Comparison of ENCODE assay signal across 8 cellular contexts in genomic region chr1:225428066-225428878, GRCh38. TPM values are rescaled to one million over a fixed set of nuclear protein-coding genes. Genes with fewer than 3 reads are reported as not detected.
DNase-seq lines count a peak whose midpoint lies in the region; ATAC-seq and TF ChIP-seq lines count a peak whose summit lies in the region.

No MANE protein-coding gene starts in this region.

- peaks cover 8% of the 10 kb centered on the region for H3K79me2 ChIP-seq in parathyroid adenoma

- no peak overlapping the region for H3K9ac ChIP-seq in parathyroid adenoma

- peak; percentile 99 for DNase-seq in GM10266 (ENCODE audit: extremely low spot score)
- DNase-seq in NB4 (ENCODE audit: low read depth), result peak; percentile 94
- peak; percentile 92 for DNase-seq in SKM-1 treated with dmso at 0.1 percent for 144 hours (lab: John Stamatoyannopoulos, UW; ENCODE audit: unreplicated experiment)
- peak; percentile 94 for DNase-seq in activated naive CD8-positive, alpha-beta T cell treated with anti-CD3 and anti-CD28 coated beads, Interleukin-2, amount 10 ng/mL, durations not matched to agents 7 days and 5 days
- DNase-seq in Right ventricle myocardium inferior (ENCODE audit: missing footprints), result peak; percentile 97
- DNase-seq in tibial artery, result peak; percentile 91 to 97

- H3K27me3 ChIP-seq in parathyroid adenoma (ENCODE audit: control insufficient read depth, insufficient read depth, low read length) (no peaks in the 10 kb centered on the region), tibial artery (no peaks in the 10 kb centered on the region)

- ATAC-seq in HG02571 (IDR thresholded peaks at IDR 0.05; ENCODE audit: unreplicated experiment) (peak; percentile 91), Right ventricle myocardium inferior (peak; percentile 98)
- peak; percentile 93 for ATAC-seq in activated naive CD8-positive, alpha-beta T cell treated with anti-CD3 and anti-CD28 coated beads, Interleukin-2, amount 10 ng/mL, durations not matched to agents 7 days and 5 days (ENCODE audit: low read depth)

- H3K9me3 ChIP-seq in parathyroid adenoma (ENCODE audit: control insufficient read depth, low read length) (no peaks in the 10 kb centered on the region), tibial artery (no peaks in the 10 kb centered on the region)

- H3K27ac ChIP-seq in parathyroid adenoma, result peak overlapping the region; percentile 68
- H3K27ac ChIP-seq in tibial artery, result peak overlapping the region; percentile 92 to 96

- H3K4me1 Mint-ChIP-seq in activated naive CD8-positive, alpha-beta T cell treated with anti-CD3 and anti-CD28 coated beads, Interleukin-2, amount 10 ng/mL, durations not matched to agents 7 days and 5 days, result peaks cover 43% of the 10 kb centered on the region

- TF ChIP-seq POLR2A in NB4 (IDR thresholded peaks at IDR 0.05; ENCODE audit: extremely low read depth, insufficient read length), result peak; percentile 22

- no peaks in the 10 kb centered on the region for H3K9me3 Mint-ChIP-seq in activated naive CD8-positive, alpha-beta T cell treated with anti-CD3 and anti-CD28 coated beads, Interleukin-2, amount 10 ng/mL, durations not matched to agents 7 days and 5 days

- POLR2A ChIA-PET in activated naive CD8-positive, alpha-beta T cell treated with anti-CD3 and anti-CD28 coated beads, Interleukin-2, amount 10 ng/mL, durations not matched to agents 7 days and 5 days (lab: Charles Lee), result interaction anchor here (0.6 to 11.8 kb wide), 17 partner anchors 10 to 682 kb away, joined by 3 to 203 read pairs (median 3); partner anchors contain the start of genes H3-3A, PYCR2, SDE2 and TMEM63A

- H3K4me1 ChIP-seq in parathyroid adenoma (no peaks in the 10 kb centered on the region), tibial artery (peaks cover 0 to 53% (median 27%) of the 10 kb centered on the region in 4 donors)

- peak overlapping the region; percentile 98 for H3K4me2 ChIP-seq in parathyroid adenoma (ENCODE audit: low read length)

- no peaks in the 10 kb centered on the region for H3K36me3 ChIP-seq in parathyroid adenoma (ENCODE audit: control insufficient read depth, insufficient read depth, low read length)
- H3K36me3 ChIP-seq in tibial artery, result no peaks in the 10 kb centered on the region

- peak overlapping the region; percentile 91 for H2AFZ ChIP-seq in parathyroid adenoma

- H3K36me3 Mint-ChIP-seq in activated naive CD8-positive, alpha-beta T cell treated with anti-CD3 and anti-CD28 coated beads, Interleukin-2, amount 10 ng/mL, durations not matched to agents 7 days and 5 days, result peaks cover 9% of the 10 kb centered on the region

- intact Hi-C loops in Right ventricle myocardium inferior (cut with DNase I), result no loop called here
- intact Hi-C loops in tibial artery (cut with DNase I; ENCODE audit: low total_unique reads), result no loop called here

- no peak for TF ChIP-seq CTCF in GM10266 (IDR thresholded peaks at IDR 0.05; ENCODE audit: control insufficient read depth, insufficient read depth, low read depth, missing control alignments)
- TF ChIP-seq CTCF in NB4 (IDR thresholded peaks at IDR 0.05; ENCODE audit: low read depth, low read length), result no peak
- no peak for TF ChIP-seq CTCF in parathyroid adenoma (IDR thresholded peaks at IDR 0.05)
- no peak for TF ChIP-seq CTCF in tibial artery (IDR thresholded peaks at IDR 0.05)

- peak overlapping the region; percentile 96 for H3K4me3 ChIP-seq in NB4 (ENCODE audit: low read depth, low read length)
- peak overlapping the region; percentile 85 for H3K4me3 ChIP-seq in parathyroid adenoma (ENCODE audit: low read depth, low read length)
- peak overlapping the region; percentile 95 to 98 for H3K4me3 ChIP-seq in tibial artery

- peak overlapping the region; percentile 89 for H3K27ac Mint-ChIP-seq in activated naive CD8-positive, alpha-beta T cell treated with anti-CD3 and anti-CD28 coated beads, Interleukin-2, amount 10 ng/mL, durations not matched to agents 7 days and 5 days

- peak overlapping the region; percentile 87 for H3K4me3 Mint-ChIP-seq in activated naive CD8-positive, alpha-beta T cell treated with anti-CD3 and anti-CD28 coated beads, Interleukin-2, amount 10 ng/mL, durations not matched to agents 7 days and 5 days

- H3K27me3 Mint-ChIP-seq in activated naive CD8-positive, alpha-beta T cell treated with anti-CD3 and anti-CD28 coated beads, Interleukin-2, amount 10 ng/mL, durations not matched to agents 7 days and 5 days, result peaks cover 2% of the 10 kb centered on the region

RNA-seq across cellular contexts. Expression of gene LBR, which starts 0.4 kb away (rescaled TPM):
- total RNA-seq in activated naive CD8-positive, alpha-beta T cell treated with anti-CD3 and anti-CD28 coated beads, Interleukin-2, amount 10 ng/mL, durations not matched to agents 7 days and 5 days, result 100 to 1,000 TPM; 168 to 171 TPM
- 19.0 TPM for total RNA-seq in Right ventricle myocardium inferior

Comparison
In these comparisons a context has a peak if more than half of its experiments do, and no peak if none do; other contexts are left out.
1. Peak in every context shown above with its lines: DNase-seq, ATAC-seq, H3K4me3 ChIP-seq and H3K27ac ChIP-seq.